ENCODE assay signal across 15 cellular contexts in genomic region chr12:121937654-121938053, GRCh38. TPM values are rescaled to one million over a fixed set of nuclear protein-coding genes. Genes with fewer than 3 reads are reported as not detected.
A peak's percentile ranks its signal among the peaks of the same experiment; 100 is the strongest.
DNase-seq lines count a peak whose midpoint lies in the region; ATAC-seq and TF ChIP-seq lines count a peak whose summit lies in the region.
"Had no signal": no experiment of that assay in that cellular context is flagged by ENCODE, and none has a peak within 500 bp of the region (broad histone marks: within the 10 kb centered on the region; RNA-seq: fewer than 3 reads in every experiment).

No MANE protein-coding gene starts in this region.

- peak overlapping the region in 9 of 11 experiments; percentile 3 to 53 (median 21); a peak in 9 of 22 replicates for H3K4me2 ChIP-seq in BLaER1 treated with 17β-estradiol and CSF1 and Interleukin-3, amounts not matched to agents 10 nM and 100 nM

- POLR2A ChIA-PET in activated CD4-positive, alpha-beta T cell treated with anti-CD3 and anti-CD28 coated beads, Interleukin-2, amount 10 ng/mL, durations not matched to agents 7 days and 5 days (lab: Charles Lee), result no interaction called here
- POLR2A ChIA-PET in activated CD8-positive, alpha-beta T cell treated with anti-CD3 and anti-CD28 coated beads, Interleukin-2, amount 10 ng/mL, durations not matched to agents 7 days and 5 days (lab: Charles Lee), result no interaction called here

- peak overlapping the region in 1 of 11 experiments; percentile 9; a peak in 2 of 22 replicates for H3K27ac ChIP-seq in BLaER1 treated with 17β-estradiol and CSF1 and Interleukin-3, amounts not matched to agents 10 nM and 100 nM
- no peak overlapping the region for H3K27ac ChIP-seq in sigmoid colon
- H3K27ac ChIP-seq: HL-60 had no signal

- 79 to 95% methylated on average over 7 of the region's 7 CpGs for WGBS in sigmoid colon, 2 donors

- peak; percentile 47 for ATAC-seq in activated CD8-positive, alpha-beta T cell treated with anti-CD3 and anti-CD28 coated beads, Interleukin-2, amount 10 ng/mL, durations not matched to agents 7 days and 5 days

- no peak overlapping the region for H3K27ac Mint-ChIP-seq in activated CD4-positive, alpha-beta T cell treated with anti-CD3 and anti-CD28 coated beads, Interleukin-2, amount 10 ng/mL, durations not matched to agents 7 days and 5 days
- H3K27ac Mint-ChIP-seq in activated CD8-positive, alpha-beta T cell treated with anti-CD3 and anti-CD28 coated beads, Interleukin-2, amount 10 ng/mL, durations not matched to agents 7 days and 5 days, result peak overlapping the region; percentile 14
- H3K27ac Mint-ChIP-seq: CD4-positive, alpha-beta T cell had no signal

- H4K20me1 ChIP-seq in BLaER1 treated with 17β-estradiol and CSF1 and Interleukin-3, amounts not matched to agents 10 nM and 100 nM, result no peaks in the 10 kb centered on the region

- peaks cover 23 to 78% (median 57%) of the 10 kb centered on the region in 10 experiments for H3K4me1 ChIP-seq in BLaER1 treated with 17β-estradiol and CSF1 and Interleukin-3, amounts not matched to agents 10 nM and 100 nM
- H3K4me1 ChIP-seq in sigmoid colon, result no peaks in the 10 kb centered on the region

- peak; percentile 16 for DNase-seq in activated CD4-positive, alpha-beta T cell treated with anti-CD3 and anti-CD28 coated beads, Interleukin-2, amount 10 ng/mL, durations not matched to agents 7 days and 5 days
- DNase-seq in activated CD4-positive, alpha-beta T cell treated with anti-CD3 and anti-CD28 coated beads for 4 hours, result no peak
- DNase-seq in activated CD8-positive, alpha-beta T cell treated with anti-CD3 and anti-CD28 coated beads, Interleukin-2, amount 10 ng/mL, durations not matched to agents 7 days and 5 days, result no peak
- peak; percentile 26 for DNase-seq in mesenteric fat pad (ENCODE audit: low spot score)
- DNase-seq in sigmoid colon, result no peak
- no peak for DNase-seq in HK-2 (ENCODE audit: unreplicated experiment)
- DNase-seq: 8988T; AML-193; C1 segment of cervical spinal cord; CD4-positive, alpha-beta T cell; DMS79; EL; HCEC 1CT had no signal

- TF ChIP-seq CTCF in sigmoid colon (IDR thresholded peaks at IDR 0.05), result no peak

- CTCF ChIA-PET in activated CD4-positive, alpha-beta T cell treated with anti-CD3 and anti-CD28 coated beads, Interleukin-2, amount 10 ng/mL, durations not matched to agents 7 days and 5 days (lab: Charles Lee), result no interaction called here
- CTCF ChIA-PET in activated CD8-positive, alpha-beta T cell treated with anti-CD3 and anti-CD28 coated beads, Interleukin-2, amount 10 ng/mL, durations not matched to agents 7 days and 5 days (lab: Charles Lee), result no interaction called here

- H3K4me3 Mint-ChIP-seq in activated CD4-positive, alpha-beta T cell treated with anti-CD3 and anti-CD28 coated beads, Interleukin-2, amount 10 ng/mL, durations not matched to agents 7 days and 5 days, result no peak overlapping the region
- no peak overlapping the region for H3K4me3 Mint-ChIP-seq in activated CD8-positive, alpha-beta T cell treated with anti-CD3 and anti-CD28 coated beads, Interleukin-2, amount 10 ng/mL, durations not matched to agents 7 days and 5 days
- H3K4me3 Mint-ChIP-seq: CD4-positive, alpha-beta T cell had no signal

- no peak for TF ChIP-seq EP300 in sigmoid colon (IDR thresholded peaks at IDR 0.05)

- H3K9me3 Mint-ChIP-seq in activated CD4-positive, alpha-beta T cell treated with anti-CD3 and anti-CD28 coated beads, Interleukin-2, amount 10 ng/mL, durations not matched to agents 7 days and 5 days, result peaks cover 3% of the 10 kb centered on the region
- no peaks in the 10 kb centered on the region for H3K9me3 Mint-ChIP-seq in activated CD8-positive, alpha-beta T cell treated with anti-CD3 and anti-CD28 coated beads, Interleukin-2, amount 10 ng/mL, durations not matched to agents 7 days and 5 days (ENCODE audit: insufficient read depth)
- H3K9me3 Mint-ChIP-seq: CD4-positive, alpha-beta T cell had no signal

- peaks cover 5 to 17% (median 15%) of the 10 kb centered on the region in 11 experiments; a peak in 16 of 22 replicates for H3K9me3 ChIP-seq in BLaER1 treated with 17β-estradiol and CSF1 and Interleukin-3, amounts not matched to agents 10 nM and 100 nM (replicated peaks in 1 of 11)
- H3K9me3 ChIP-seq in sigmoid colon, result no peaks in the 10 kb centered on the region

- H3K9ac ChIP-seq in BLaER1 treated with 17β-estradiol and CSF1 and Interleukin-3, amounts not matched to agents 10 nM and 100 nM, result no peak overlapping the region

- no peaks in the 10 kb centered on the region; a peak in 1 of 22 replicates for H3K27me3 ChIP-seq in BLaER1 treated with 17β-estradiol and CSF1 and Interleukin-3, amounts not matched to agents 10 nM and 100 nM
- H3K27me3 ChIP-seq in sigmoid colon, result no peaks in the 10 kb centered on the region

- no peak for TF ChIP-seq POLR2A in sigmoid colon (IDR thresholded peaks at IDR 0.05)

- H3K4me1 Mint-ChIP-seq in activated CD4-positive, alpha-beta T cell treated with anti-CD3 and anti-CD28 coated beads, Interleukin-2, amount 10 ng/mL, durations not matched to agents 7 days and 5 days, result peaks cover 13% of the 10 kb centered on the region
- H3K4me1 Mint-ChIP-seq in activated CD8-positive, alpha-beta T cell treated with anti-CD3 and anti-CD28 coated beads, Interleukin-2, amount 10 ng/mL, durations not matched to agents 7 days and 5 days (ENCODE audit: low read depth), result peaks cover 16% of the 10 kb centered on the region

- H3K27me3 Mint-ChIP-seq in activated CD4-positive, alpha-beta T cell treated with anti-CD3 and anti-CD28 coated beads, Interleukin-2, amount 10 ng/mL, durations not matched to agents 7 days and 5 days, result no peaks in the 10 kb centered on the region
- no peaks in the 10 kb centered on the region for H3K27me3 Mint-ChIP-seq in activated CD8-positive, alpha-beta T cell treated with anti-CD3 and anti-CD28 coated beads, Interleukin-2, amount 10 ng/mL, durations not matched to agents 7 days and 5 days (ENCODE audit: low read depth)
- H3K27me3 Mint-ChIP-seq: CD4-positive, alpha-beta T cell had no signal

- H3K36me3 ChIP-seq in BLaER1 treated with 17β-estradiol and CSF1 and Interleukin-3, amounts not matched to agents 10 nM and 100 nM, result peaks cover 0 to 17% (median 8%) of the 10 kb centered on the region in 11 experiments; a peak in 9 of 22 replicates
- H3K36me3 ChIP-seq in sigmoid colon, result no peaks in the 10 kb centered on the region

- no peak overlapping the region for H3K4me3 ChIP-seq in BLaER1 treated with 17β-estradiol and CSF1 and Interleukin-3, amounts not matched to agents 10 nM and 100 nM
- H3K4me3 ChIP-seq in sigmoid colon, result no peak overlapping the region

- intact Hi-C loops in sigmoid colon (cut with DNase I), result no loop called here

- H3K36me3 Mint-ChIP-seq in activated CD4-positive, alpha-beta T cell treated with anti-CD3 and anti-CD28 coated beads, Interleukin-2, amount 10 ng/mL, durations not matched to agents 7 days and 5 days (ENCODE audit: low read depth), result no peaks in the 10 kb centered on the region
- peaks cover 2% of the 10 kb centered on the region for H3K36me3 Mint-ChIP-seq in activated CD8-positive, alpha-beta T cell treated with anti-CD3 and anti-CD28 coated beads, Interleukin-2, amount 10 ng/mL, durations not matched to agents 7 days and 5 days (ENCODE audit: low read depth)

RNA-seq across cellular contexts. Expression of gene CFAP251, which starts 19.3 kb away (rescaled TPM):
- under 1 TPM; 0.30 to 0.52 TPM for total RNA-seq in activated CD4-positive, alpha-beta T cell treated with anti-CD3 and anti-CD28 coated beads, Interleukin-2, amount 10 ng/mL, durations not matched to agents 7 days and 5 days
- under 1 TPM; 0.70 to 0.82 TPM for total RNA-seq in activated CD8-positive, alpha-beta T cell treated with anti-CD3 and anti-CD28 coated beads, Interleukin-2, amount 10 ng/mL, durations not matched to agents 7 days and 5 days
- total RNA-seq in mesenteric fat pad, result 2.1 TPM
- 1 to 10 TPM in 3 of 4 donors, under 1 TPM in 1; 0.68 to 3.0 (median 1.2) TPM for total RNA-seq in sigmoid colon
- 1 to 10 TPM in 1 of 3 donors, under 1 TPM in 1, not detected in 1; 0.98 to 1.2 TPM for polyA plus RNA-seq in sigmoid colon

RNA-seq across cellular contexts. Expression of gene PSMD9, which starts 49.1 kb away (rescaled TPM):
- total RNA-seq in activated CD4-positive, alpha-beta T cell treated with anti-CD3 and anti-CD28 coated beads, Interleukin-2, amount 10 ng/mL, durations not matched to agents 7 days and 5 days, result 10 to 100 TPM; 60.0 to 62.0 TPM
- total RNA-seq in activated CD8-positive, alpha-beta T cell treated with anti-CD3 and anti-CD28 coated beads, Interleukin-2, amount 10 ng/mL, durations not matched to agents 7 days and 5 days, result 10 to 100 TPM; 62.3 to 70.6 TPM
- total RNA-seq in mesenteric fat pad, result 54.7 TPM
- total RNA-seq in sigmoid colon, result 10 to 100 TPM; 28.5 to 91.4 (median 39.1) TPM
- polyA plus RNA-seq in sigmoid colon, result 100 to 1,000 TPM in 2 of 3 donors, 10 to 100 TPM in 1; 92.9 to 108 (median 102) TPM

Comparison
In these comparisons a context has a peak if more than half of its experiments do, and no peak if none do; other contexts are left out.
1. DNase-seq: peak in activated CD4-positive, alpha-beta T cell treated with anti-CD3 and anti-CD28 coated beads, Interleukin-2, amount 10 ng/mL, durations not matched to agents 7 days and 5 days (single experiment) and mesenteric fat pad (single experiment); none in activated CD4-positive, alpha-beta T cell treated with anti-CD3 and anti-CD28 coated beads for 4 hours (0 of 2), activated CD8-positive, alpha-beta T cell treated with anti-CD3 and anti-CD28 coated beads, Interleukin-2, amount 10 ng/mL, durations not matched to agents 7 days and 5 days (single experiment), sigmoid colon (single experiment) and HK-2 (single experiment).